18 cellular contexts compared by ENCODE assay signal in genomic region chr5:43840424-43841232, GRCh38.
A peak's percentile ranks its signal among the peaks of the same experiment; 100 is the strongest.
DNase-seq lines count a peak whose midpoint lies in the region; ATAC-seq and TF ChIP-seq lines count a peak whose summit lies in the region.
"Had no signal": no experiment of that assay in that cellular context is flagged by ENCODE, and none has a peak within 500 bp of the region (broad histone marks: within the 10 kb centered on the region; RNA-seq: fewer than 3 reads in every experiment).

No MANE protein-coding gene starts in this region.

- CTCF ChIA-PET in MCF 10A (lab: Yijun Ruan, JAX): interaction anchor here (0.7 kb wide), 1 partner anchor 103 kb away, joined by 3 read pairs; no protein-coding TSS in a partner anchor

- H3K27ac Mint-ChIP-seq in MCF 10A (ENCODE audit: low read depth, unreplicated experiment): peak overlapping the region; percentile 77
- no peak overlapping the region for H3K27ac Mint-ChIP-seq in activated naive CD8-positive, alpha-beta T cell treated with anti-CD3 and anti-CD28 coated beads, Interleukin-2, amount 50 U/mL, for 24 hours

- TF ChIP-seq CTCF in MCF 10A (IDR thresholded peaks at IDR 0.05; ENCODE audit: unreplicated experiment) (no peak), breast epithelium (IDR thresholded peaks at IDR 0.05) (no peak), GM10266 (IDR thresholded peaks at IDR 0.05; ENCODE audit: control insufficient read depth, insufficient read depth, low read depth, missing control alignments) (no peak)

- intact Hi-C loops in MCF 10A (cut with micrococcal nuclease) (no loop called here), breast epithelium (cut with DNase I; ENCODE audit: low total_unique reads) (no loop called here), right cardiac atrium (cut with DNase I) (no loop called here)

- no peak overlapping the region for H3K9ac ChIP-seq in skeletal muscle satellite cell (ENCODE audit: low read depth, low read length)

- H3K36me3 ChIP-seq in breast epithelium (no peaks in the 10 kb centered on the region), skeletal muscle satellite cell (ENCODE audit: insufficient read depth, low read length) (no peaks in the 10 kb centered on the region)
- H3K36me3 ChIP-seq: HAP-1, MG63 had no signal

- H3K9me3 ChIP-seq in breast epithelium (no peaks in the 10 kb centered on the region), right cardiac atrium (ENCODE audit: control insufficient read depth, low read length) (no peaks in the 10 kb centered on the region), skeletal muscle satellite cell (replicated peaks; ENCODE audit: low read length) (no peaks in the 10 kb centered on the region)
- H3K9me3 ChIP-seq: HAP-1 had no signal

- DNase-seq in MCF 10A (ENCODE audit: unreplicated experiment): no peak
- DNase-seq in breast epithelium (ENCODE audit: low spot score in 2 of 2): no peak
- peak; percentile 25 for DNase-seq in LHCN-M2 (ENCODE audit: low read depth)
- peak; percentile 15 to 42 (median 38) for DNase-seq in right cardiac atrium
- no peak for DNase-seq in activated naive CD8-positive, alpha-beta T cell treated with anti-CD3 and anti-CD28 coated beads, Interleukin-2, amount 50 U/mL, for 24 hours
- DNase-seq in GM19238 (ENCODE audit: insufficient read length, low spot score): no peak
- no peak for DNase-seq in GM10266 (ENCODE audit: extremely low spot score)
- DNase-seq: KG1, MG63, NCI-H1092, NCI-H2081 treated with DMSO at 0.1 percent for 48 hours, NCI-H510A treated with DMSO at 0.1 percent for 48 hours, NCI-H82, PC-3 had no signal

- WGBS in right cardiac atrium: 63% methylated on average over 5 of the region's 5 CpGs

- peak overlapping the region; percentile 38 for H3K4me2 ChIP-seq in skeletal muscle satellite cell (ENCODE audit: low read length)

- no peak overlapping the region for H3K27ac ChIP-seq in breast epithelium
- no peak overlapping the region for H3K27ac ChIP-seq in right cardiac atrium (ENCODE audit: low read length)
- H3K27ac ChIP-seq: 22Rv1, C4-2B had no signal

- peak in 1 of 2 donors; percentile 41 for ATAC-seq in right cardiac atrium
- ATAC-seq in activated naive CD8-positive, alpha-beta T cell treated with anti-CD3 and anti-CD28 coated beads, Interleukin-2, amount 50 U/mL, for 24 hours: no peak
- ATAC-seq: PC-3 had no signal

- H3K27me3 ChIP-seq in breast epithelium (no peaks in the 10 kb centered on the region), right cardiac atrium (ENCODE audit: control insufficient read depth, insufficient read depth) (no peaks in the 10 kb centered on the region), skeletal muscle satellite cell (ENCODE audit: control insufficient read depth, insufficient read depth, low read length) (no peaks in the 10 kb centered on the region)
- H3K27me3 ChIP-seq: MG63 had no signal

- POLR2A ChIA-PET in MCF 10A (lab: Yijun Ruan, JAX): interaction anchor here (0.6 kb wide), 1 partner anchor 492 kb away, joined by 3 read pairs; no protein-coding TSS in a partner anchor

- TF ChIP-seq POLR2A in breast epithelium (IDR thresholded peaks at IDR 0.05): no peak

- H3K27me3 Mint-ChIP-seq in MCF 10A (ENCODE audit: insufficient read depth, unreplicated experiment): no peaks in the 10 kb centered on the region
- H3K27me3 Mint-ChIP-seq in activated naive CD8-positive, alpha-beta T cell treated with anti-CD3 and anti-CD28 coated beads, Interleukin-2, amount 50 U/mL, for 24 hours: no peaks in the 10 kb centered on the region

- H3K4me1 ChIP-seq in breast epithelium: no peaks in the 10 kb centered on the region
- no peaks in the 10 kb centered on the region for H3K4me1 ChIP-seq in right cardiac atrium (ENCODE audit: control insufficient read depth, insufficient read depth, low read length)
- peaks cover 33% of the 10 kb centered on the region for H3K4me1 ChIP-seq in skeletal muscle satellite cell (ENCODE audit: control insufficient read depth, insufficient read depth, low read length)
- H3K4me1 ChIP-seq: HAP-1 had no signal

- no peak overlapping the region for H3K4me3 Mint-ChIP-seq in MCF 10A (ENCODE audit: unreplicated experiment)
- no peak overlapping the region for H3K4me3 Mint-ChIP-seq in activated naive CD8-positive, alpha-beta T cell treated with anti-CD3 and anti-CD28 coated beads, Interleukin-2, amount 50 U/mL, for 24 hours

- no peaks in the 10 kb centered on the region for H3K36me3 Mint-ChIP-seq in MCF 10A (ENCODE audit: insufficient read depth, unreplicated experiment)
- no peaks in the 10 kb centered on the region for H3K36me3 Mint-ChIP-seq in activated naive CD8-positive, alpha-beta T cell treated with anti-CD3 and anti-CD28 coated beads, Interleukin-2, amount 50 U/mL, for 24 hours (ENCODE audit: low read depth)

- no peak overlapping the region for H3K4me3 ChIP-seq in breast epithelium
- H3K4me3 ChIP-seq in right cardiac atrium (ENCODE audit: low read length): no peak overlapping the region
- no peak overlapping the region for H3K4me3 ChIP-seq in skeletal muscle satellite cell (ENCODE audit: low read length)
- H3K4me3 ChIP-seq: HAP-1, MG63 had no signal

- BruUV-seq in MCF 10A (replicated peaks; lab: Mats Ljungman, UMichigan): no TSS peak

- peaks cover 33% of the 10 kb centered on the region for H3K4me1 Mint-ChIP-seq in MCF 10A (ENCODE audit: insufficient read depth, unreplicated experiment)
- H3K4me1 Mint-ChIP-seq in activated naive CD8-positive, alpha-beta T cell treated with anti-CD3 and anti-CD28 coated beads, Interleukin-2, amount 50 U/mL, for 24 hours: no peaks in the 10 kb centered on the region

- H3K9me3 Mint-ChIP-seq in MCF 10A (ENCODE audit: unreplicated experiment): peaks cover 9% of the 10 kb centered on the region
- H3K9me3 Mint-ChIP-seq in activated naive CD8-positive, alpha-beta T cell treated with anti-CD3 and anti-CD28 coated beads, Interleukin-2, amount 50 U/mL, for 24 hours: peaks cover 4% of the 10 kb centered on the region

Comparison
In these comparisons a context has a peak if more than half of its experiments do, and no peak if none do; other contexts are left out.
1. DNase-seq: peak in LHCN-M2 (single experiment) and right cardiac atrium (3 of 3); none in MCF 10A (single experiment), breast epithelium (0 of 2), activated naive CD8-positive, alpha-beta T cell treated with anti-CD3 and anti-CD28 coated beads, Interleukin-2, amount 50 U/mL, for 24 hours (single experiment), GM19238 (single experiment) and GM10266 (single experiment).